Comparison of ENCODE assay signal across 8 cellular contexts in the genomic region with DNA sequence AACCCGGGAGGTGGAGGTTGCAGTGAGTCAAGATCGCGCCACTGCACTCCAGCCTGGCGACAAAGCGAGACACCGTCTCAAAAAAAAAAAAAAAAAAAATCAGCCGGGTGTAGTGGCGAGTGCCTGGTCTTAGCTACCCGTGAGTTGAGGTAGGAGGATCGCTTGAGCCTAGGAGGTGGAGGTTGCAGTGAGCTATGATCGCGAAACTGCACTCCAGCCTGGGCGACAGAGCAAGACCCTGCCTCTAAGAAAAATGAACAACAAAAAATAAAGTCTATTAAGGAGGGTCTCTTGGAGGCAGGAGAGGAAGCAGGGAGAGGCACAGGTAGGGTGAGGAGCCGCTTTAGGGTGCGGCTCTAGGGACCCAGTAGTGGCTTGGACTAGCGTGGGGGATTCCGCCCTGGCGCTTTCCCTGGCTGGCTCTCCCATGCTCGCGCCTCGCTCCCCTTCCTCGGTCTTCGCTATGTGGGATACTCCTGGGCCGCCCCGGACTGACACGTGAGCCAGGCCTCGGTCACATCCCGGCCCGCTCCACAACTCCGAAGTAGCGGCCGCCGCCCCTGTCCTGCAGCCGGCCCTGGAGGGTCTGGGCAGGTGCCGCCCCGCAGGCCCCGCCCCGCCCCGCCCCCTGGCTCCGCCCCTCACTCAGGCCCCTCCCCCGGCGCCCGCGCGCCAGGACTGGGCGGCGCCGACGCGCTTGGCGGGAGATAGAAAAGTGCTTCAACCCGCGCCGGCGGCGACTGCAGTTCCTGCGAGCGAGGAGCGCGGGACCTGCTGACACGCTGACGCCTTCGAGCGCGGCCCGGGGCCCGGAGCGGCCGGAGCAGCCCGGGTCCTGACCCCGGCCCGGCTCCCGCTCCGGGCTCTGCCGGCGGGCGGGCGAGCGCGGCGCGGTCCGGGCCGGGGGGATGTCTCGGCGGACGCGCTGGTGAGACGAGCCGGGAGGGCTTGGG. TPM values are rescaled to one million over a fixed set of nuclear protein-coding genes. Genes with fewer than 3 reads are reported as not detected.
DNase-seq lines count a peak whose midpoint lies in the region; ATAC-seq, FAIRE-seq and TF ChIP-seq lines count a peak whose summit lies in the region.

MYBL2 (plus strand) TSS at position 739 of the 953 bp plus-strand sequence; CDS start at position 909, 170 bp downstream.

- FAIRE-seq in H54 (lab: Jason Lieb, UNC), result no peak

- peaks cover 14% of the 10 kb centered on the region for H3K27me3 Mint-ChIP-seq in activated naive CD8-positive, alpha-beta T cell

- H3K27ac ChIP-seq in right cardiac atrium (ENCODE audit: low read length) (no peak within 1 kb of the TSS), spleen (peak within 1 kb of the TSS in 5 of 8 donors; percentile 36 to 82 (median 77))

- H3K27me3 ChIP-seq in right cardiac atrium (ENCODE audit: control insufficient read depth, insufficient read depth), result peaks cover 5% of the 10 kb centered on the region
- H3K27me3 ChIP-seq in spleen (replicated peaks in 1 of 7), result peaks cover 0 to 41% (median 17%) of the 10 kb centered on the region in 7 donors

- no peak within 1 kb of the TSS for H3K27ac Mint-ChIP-seq in activated naive CD8-positive, alpha-beta T cell

- H3K4me3 ChIP-seq in right cardiac atrium (ENCODE audit: low read length), result peak within 1 kb of the TSS; percentile 31
- H3K4me3 ChIP-seq in spleen, result peak within 1 kb of the TSS; percentile 37 to 75 (median 52)

- H3K36me3 Mint-ChIP-seq in activated naive CD8-positive, alpha-beta T cell, result no peaks in the 10 kb centered on the region

- WGBS in right cardiac atrium, result 12% methylated on average over 90 of the region's 90 CpGs
- WGBS in spleen, 5 donors, result 9 to 39% (median 19%) methylated on average over 22 to 90 of the region's 90 CpGs

- H3K4me3 Mint-ChIP-seq in activated naive CD8-positive, alpha-beta T cell, result peak within 1 kb of the TSS; percentile 77

- H3K9me3 ChIP-seq in right cardiac atrium (ENCODE audit: control insufficient read depth, low read length) (no peaks in the 10 kb centered on the region), spleen (no peaks in the 10 kb centered on the region)

- TF ChIP-seq CTCF in GM10248 (IDR thresholded peaks at IDR 0.05; ENCODE audit: control extremely low read depth, extremely low read depth, low read depth, missing control alignments), result no peak
- TF ChIP-seq CTCF in spleen (IDR thresholded peaks at IDR 0.05 in 8 of 11, conservative IDR thresholded peaks at IDR 0.05 in 3 of 11), result no peak

- intact Hi-C loops in right cardiac atrium (cut with DNase I) (no loop called here), spleen (cut with DNase I; ENCODE audit: low total_unique reads) (no loop called here)

- DNase-seq in GM10248 (ENCODE audit: extremely low spot score) (peak; percentile 92), H54 (ENCODE audit: insufficient read length, low spot score) (peak; percentile 83), LoVo (ENCODE audit: low spot score) (peak; percentile 75), SW480 (ENCODE audit: low spot score) (peak; percentile 80), right cardiac atrium (peak; percentile 31 to 72 (median 61)), spleen (peak; percentile 93), GOT3 (lab: John Stamatoyannopoulos, UW) (no peak)

- peak; percentile 85 to 93 for ATAC-seq in right cardiac atrium

- H3K4me1 ChIP-seq in right cardiac atrium (ENCODE audit: control insufficient read depth, insufficient read depth, low read length) (peaks cover 4% of the 10 kb centered on the region), spleen (peaks cover 4 to 48% (median 16%) of the 10 kb centered on the region in 6 donors)

- peaks cover 2% of the 10 kb centered on the region for H3K4me1 Mint-ChIP-seq in activated naive CD8-positive, alpha-beta T cell (ENCODE audit: low read depth)

- POLR2A ChIA-PET in GM10248 (lab: Yijun Ruan, JAX), result no interaction called here

- H3K9me3 Mint-ChIP-seq in activated naive CD8-positive, alpha-beta T cell (ENCODE audit: low read depth), result no peaks in the 10 kb centered on the region

- no peaks in the 10 kb centered on the region for H3K36me3 ChIP-seq in spleen

- CTCF ChIA-PET in GM10248 (lab: Yijun Ruan, JAX), result interaction anchor here (1.4 to 2.4 kb wide), 3 partner anchors 14 to 26 kb away, joined by 3 to 11 read pairs (median 8); no protein-coding TSS in a partner anchor

- TF ChIP-seq POLR2A in H54 (IDR thresholded peaks at IDR 0.05; ENCODE audit: low read depth, low read length) (peak; percentile 78), spleen (IDR thresholded peaks at IDR 0.05) (no peak)

RNA-seq across cellular contexts. Expression of gene MYBL2, which starts in this region (rescaled TPM):
- total RNA-seq in right cardiac atrium (1 to 10 TPM in 1 of 4 donors, under 1 TPM in 2, not detected in 1; 0.11 to 1.4 (median 0.89) TPM), spleen (10 to 100 TPM in 5 of 7 donors, 1 to 10 TPM in 2; 8.2 to 55.2 (median 25.3) TPM)
- polyA plus RNA-seq in right cardiac atrium (0.11 TPM), spleen (10 to 100 TPM; 17.8 to 60.0 (median 31.5) TPM)

Comparison
In these comparisons a context has a peak if more than half of its experiments do, and no peak if none do; other contexts are left out.
1. RNA of gene MYBL2 (polyA plus RNA-seq): 17.8 to 60.0 TPM in spleen; 0.11 TPM in right cardiac atrium (single experiment); every median in the first group is over 10 times any median in the second.